In the genomic region with DNA sequence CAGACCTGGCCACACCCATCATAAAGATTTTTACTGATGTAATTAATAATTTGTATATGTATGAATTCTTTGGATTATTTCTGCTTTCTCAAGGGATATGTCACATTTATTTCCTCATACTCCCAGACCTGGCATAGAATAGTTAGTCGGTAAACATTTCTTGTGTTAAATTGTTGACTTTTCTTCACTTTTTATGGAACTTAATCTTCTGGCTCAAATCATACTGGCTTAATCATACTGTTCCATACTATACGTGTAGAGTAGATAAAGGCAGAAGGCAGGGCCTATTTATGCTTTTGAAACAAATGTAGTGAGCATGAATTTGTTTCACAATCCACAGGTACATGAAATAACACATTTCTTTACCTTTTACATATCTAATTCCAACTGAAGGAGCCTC, we compare ENCODE assay signal across 7 cellular contexts.
"Had no signal": no experiment of that assay in that cellular context is flagged by ENCODE, and none has a peak within 500 bp of the region (broad histone marks: within the 10 kb centered on the region; RNA-seq: fewer than 3 reads in every experiment).

No MANE protein-coding gene starts in this region.

- H3K27ac ChIP-seq: HL-60 had no signal

- H3K4me2 ChIP-seq: GM23338 had no signal

- H2AFZ ChIP-seq: GM23338 had no signal

- ATAC-seq: GM23338, HepG2 had no signal

- H3K4me3 Mint-ChIP-seq: GM23338, H9, IgD-negative memory B cell had no signal

- H3K27ac Mint-ChIP-seq: GM23338, H9, IgD-negative memory B cell had no signal

- DNase-seq: H9, HCEC 1CT, KBM-7 had no signal

- H3K4me3 ChIP-seq: GM23338 had no signal

- H3K9me3 Mint-ChIP-seq: GM23338, H9 had no signal
